ENCODE assay signal across 12 cellular contexts in genomic region chr20:31842471-31843157, GRCh38. TPM values are rescaled to one million over a fixed set of nuclear protein-coding genes. Genes with fewer than 3 reads are reported as not detected.
A peak's percentile ranks its signal among the peaks of the same experiment; 100 is the strongest.
DNase-seq lines count a peak whose midpoint lies in the region; ATAC-seq, FAIRE-seq and TF ChIP-seq lines count a peak whose summit lies in the region.
"Had no signal": no experiment of that assay in that cellular context is flagged by ENCODE, and none has a peak within 500 bp of the region (broad histone marks: within the 10 kb centered on the region; RNA-seq: fewer than 3 reads in every experiment).

No MANE protein-coding gene starts in this region.

- H3K79me2 ChIP-seq in astrocyte (ENCODE audit: insufficient read depth, low read length): peaks cover 14% of the 10 kb centered on the region

- no peaks in the 10 kb centered on the region for H4K20me1 ChIP-seq in astrocyte (ENCODE audit: insufficient read depth, low read length)

- H3K4me2 ChIP-seq in astrocyte (ENCODE audit: low read length): peak overlapping the region; percentile 84

- no peak for TF ChIP-seq CTCF in astrocyte (IDR thresholded peaks at IDR 0.05; ENCODE audit: insufficient read depth, low read depth, low read length)

- H3K36me3 ChIP-seq in astrocyte (ENCODE audit: insufficient read depth, low read length): no peaks in the 10 kb centered on the region

- DNase-seq in Daoy (ENCODE audit: low read depth) (peak; percentile 81), astrocyte (ENCODE audit: low read depth) (peak; percentile 60), right cardiac atrium (peak; percentile 79 to 93 (median 87)), renal cortical epithelial cell (ENCODE audit: low read depth) (peak; percentile 53)
- DNase-seq: CD4-positive, alpha-beta memory T cell; foreskin keratinocyte; NCI-H446; T-helper 1 cell had no signal

- peaks cover 68% of the 10 kb centered on the region for H3K4me1 ChIP-seq in astrocyte (ENCODE audit: insufficient read depth, low read length)
- peaks cover 6% of the 10 kb centered on the region for H3K4me1 ChIP-seq in right cardiac atrium (ENCODE audit: control insufficient read depth, insufficient read depth, low read length)
- H3K4me1 ChIP-seq: foreskin keratinocyte had no signal

- H3K9me3 ChIP-seq in astrocyte (ENCODE audit: insufficient read depth, low read depth, low read length) (no peaks in the 10 kb centered on the region), right cardiac atrium (ENCODE audit: control insufficient read depth, low read length) (no peaks in the 10 kb centered on the region)

- no peaks in the 10 kb centered on the region for H3K36me3 Mint-ChIP-seq in astrocyte (ENCODE audit: low read depth, unreplicated experiment)
- H3K36me3 Mint-ChIP-seq: CD4-positive, alpha-beta memory T cell had no signal

- peaks cover 5% of the 10 kb centered on the region for H3K27me3 Mint-ChIP-seq in astrocyte (ENCODE audit: low read depth, unreplicated experiment)

- H3K4me3 Mint-ChIP-seq in astrocyte (ENCODE audit: unreplicated experiment): peak overlapping the region; percentile 71
- H3K4me3 Mint-ChIP-seq: CD4-positive, alpha-beta memory T cell had no signal

- H3K27ac ChIP-seq in astrocyte (ENCODE audit: low read depth, low read length) (peak overlapping the region; percentile 85), right cardiac atrium (ENCODE audit: low read length) (peak overlapping the region; percentile 28)
- H3K27ac ChIP-seq: foreskin keratinocyte had no signal

- peak; percentile 69 to 78 for ATAC-seq in right cardiac atrium
- ATAC-seq in HG02870 (IDR thresholded peaks at IDR 0.05; ENCODE audit: unreplicated experiment): no peak
- no peak for ATAC-seq in GM19328 (IDR thresholded peaks at IDR 0.05; ENCODE audit: unreplicated experiment)
- ATAC-seq in HG03457 (IDR thresholded peaks at IDR 0.05; ENCODE audit: unreplicated experiment): no peak
- no peak for ATAC-seq in HG03097 (IDR thresholded peaks at IDR 0.05; ENCODE audit: low FRiP score, unreplicated experiment)
- ATAC-seq: foreskin keratinocyte had no signal

- H3K27ac Mint-ChIP-seq in astrocyte (ENCODE audit: unreplicated experiment): peak overlapping the region; percentile 93
- H3K27ac Mint-ChIP-seq: CD4-positive, alpha-beta memory T cell had no signal

- peak overlapping the region; percentile 40 for H3K4me3 ChIP-seq in astrocyte (ENCODE audit: insufficient read depth, low read depth, low read length)
- no peak overlapping the region for H3K4me3 ChIP-seq in right cardiac atrium (ENCODE audit: low read length)

- peak overlapping the region; percentile 72 for H3K9ac ChIP-seq in astrocyte (ENCODE audit: low read length)

- H2AFZ ChIP-seq in astrocyte (ENCODE audit: low read depth, low read length): peak overlapping the region; percentile 14

- FAIRE-seq in astrocyte (lab: Jason Lieb, UNC): no peak

- peaks cover 3% of the 10 kb centered on the region for H3K9me3 Mint-ChIP-seq in astrocyte (ENCODE audit: unreplicated experiment)
- H3K9me3 Mint-ChIP-seq: CD4-positive, alpha-beta memory T cell had no signal

- intact Hi-C loops in right cardiac atrium (cut with DNase I): no loop called here

- H3K4me1 Mint-ChIP-seq in astrocyte (ENCODE audit: low read depth, unreplicated experiment): peaks cover 38% of the 10 kb centered on the region
- H3K4me1 Mint-ChIP-seq: CD4-positive, alpha-beta memory T cell had no signal

- peaks cover 6% of the 10 kb centered on the region for H3K27me3 ChIP-seq in astrocyte (ENCODE audit: insufficient read depth, low read length)
- H3K27me3 ChIP-seq in right cardiac atrium (ENCODE audit: control insufficient read depth, insufficient read depth): no peaks in the 10 kb centered on the region

- 45% methylated on average over 12 of the region's 12 CpGs for WGBS in right cardiac atrium

RNA-seq across cellular contexts. Expression of gene FOXS1, which starts 2.8 kb away (rescaled TPM):
- 2.0 and 3.6 TPM in 2 replicates for total RNA-seq in Daoy (2014; rRNA removed; shearing (Covaris generic))
- total RNA-seq in astrocyte (26.0 and 37.1 TPM in 2 replicates), right cardiac atrium (1 to 10 TPM; 2.0 to 4.3 (median 3.5) TPM), renal cortical epithelial cell (0.30 TPM in 1 of 2 replicates, not detected in the other)
- polyA plus RNA-seq in right cardiac atrium: 3.0 TPM
- total RNA-seq: CD4-positive, alpha-beta memory T cell; foreskin keratinocyte had no signal
- polyA plus RNA-seq: CD4-positive, alpha-beta memory T cell; foreskin keratinocyte had no signal

RNA-seq across cellular contexts. Expression of gene MYLK2, which starts 23.5 kb away (rescaled TPM):
- total RNA-seq in Daoy (2014; rRNA removed; shearing (Covaris generic)): 3.0 and 3.4 TPM in 2 replicates
- total RNA-seq in astrocyte: 2.1 and 3.1 TPM in 2 replicates
- 1 to 10 TPM in 1 of 4 donors, under 1 TPM in 3; 0.51 to 2.0 (median 0.83) TPM for total RNA-seq in right cardiac atrium
- 0.54 TPM for polyA plus RNA-seq in right cardiac atrium
- not detected in 2 replicates for total RNA-seq in renal cortical epithelial cell
- total RNA-seq: CD4-positive, alpha-beta memory T cell had no signal
- polyA plus RNA-seq: CD4-positive, alpha-beta memory T cell had no signal

RNA-seq across cellular contexts. Expression of gene DUSP15, which starts 27.7 kb away (rescaled TPM):
- 1.9 and 4.2 TPM in 2 replicates for total RNA-seq in Daoy (2014; rRNA removed; shearing (Covaris generic))
- total RNA-seq in astrocyte (1.2 and 3.1 TPM in 2 replicates), right cardiac atrium (1 to 10 TPM; 6.6 to 8.3 (median 7.1) TPM), renal cortical epithelial cell (0.15 TPM in 1 of 2 replicates, not detected in the other)
- 11.0 TPM for polyA plus RNA-seq in right cardiac atrium
- total RNA-seq: CD4-positive, alpha-beta memory T cell; foreskin keratinocyte had no signal
- polyA plus RNA-seq: CD4-positive, alpha-beta memory T cell; foreskin keratinocyte had no signal

RNA-seq across cellular contexts. Expression of gene TTLL9, which starts 27.8 kb away (rescaled TPM):
- 1.5 TPM in 1 of 2 replicates, not detected in the other for total RNA-seq in Daoy (2014; rRNA removed; shearing (Covaris generic))
- 0.34 and 0.41 TPM in 2 replicates for total RNA-seq in astrocyte
- under 1 TPM in 2 of 4 donors, not detected in 2; 0.15 to 0.19 TPM for total RNA-seq in right cardiac atrium
- polyA plus RNA-seq in right cardiac atrium: 0.14 TPM
- total RNA-seq in renal cortical epithelial cell: 0.94 TPM in 1 of 2 replicates, not detected in the other
- total RNA-seq: CD4-positive, alpha-beta memory T cell; foreskin keratinocyte had no signal
- polyA plus RNA-seq: foreskin keratinocyte had no signal

Comparison
In these comparisons a context has a peak if more than half of its experiments do, and no peak if none do; other contexts are left out.
1. ATAC-seq: peak in right cardiac atrium (2 of 2); none in HG02870 (single experiment), GM19328 (single experiment), HG03457 (single experiment) and HG03097 (single experiment).
2. Peak in every context shown above with its lines, with median percentiles within 50 percentile points of each other: DNase-seq.